ENCODE assay signal across 27 cellular contexts in the genomic region with DNA sequence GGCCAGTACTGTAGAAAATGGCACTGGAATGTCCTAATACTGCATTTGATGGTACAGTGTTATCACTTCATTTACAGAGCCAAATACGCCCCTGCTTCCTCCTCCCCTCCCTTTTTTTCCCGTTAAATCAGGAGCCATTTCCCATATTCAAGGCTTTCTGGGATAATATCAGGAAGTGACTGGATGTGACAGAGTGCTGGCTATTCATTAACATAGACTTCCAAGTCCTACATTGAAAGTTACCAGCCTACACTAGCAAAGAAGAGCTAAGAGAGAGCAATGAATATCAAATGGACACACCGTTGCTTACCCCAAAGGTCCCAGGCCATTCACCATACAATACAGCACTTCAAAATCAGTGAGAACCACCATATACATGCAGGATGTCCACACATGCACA. TPM values are rescaled to one million over a fixed set of nuclear protein-coding genes. Genes with fewer than 3 reads are reported as not detected.
"Had no signal": no experiment of that assay in that cellular context is flagged by ENCODE, and none has a peak within 500 bp of the region (broad histone marks: within the 10 kb centered on the region; RNA-seq: fewer than 3 reads in every experiment).

No MANE protein-coding gene starts in this region.

- H3K27ac Mint-ChIP-seq: activated CD8-positive, alpha-beta memory T cell treated with anti-CD3 and anti-CD28 coated beads, Interleukin-2, amount 10 ng/mL, durations not matched to agents 7 days and 5 days; activated naive CD4-positive, alpha-beta T cell treated with anti-CD3 and anti-CD28 coated beads, Interleukin-2, amount 50 U/mL, for 72 hours; activated naive CD8-positive, alpha-beta T cell treated with anti-CD3 and anti-CD28 coated beads, Interleukin-2, amount 50 U/mL, for 24 hours; T-helper 17 cell; WTC11 had no signal

- H3K4me1 Mint-ChIP-seq: activated CD8-positive, alpha-beta memory T cell treated with anti-CD3 and anti-CD28 coated beads, Interleukin-2, amount 10 ng/mL, durations not matched to agents 7 days and 5 days had no signal

- H3K4me3 Mint-ChIP-seq: activated CD8-positive, alpha-beta memory T cell treated with anti-CD3 and anti-CD28 coated beads, Interleukin-2, amount 10 ng/mL, durations not matched to agents 7 days and 5 days; activated naive CD8-positive, alpha-beta T cell treated with anti-CD3 and anti-CD28 coated beads, Interleukin-2, amount 50 U/mL, for 24 hours; activated T-cell treated with anti-CD3 and anti-CD28 coated beads, Interleukin-2, amount 50 U/mL, for 4 hours; T-helper 17 cell; WTC11 had no signal

- H3K9me3 Mint-ChIP-seq: activated naive CD4-positive, alpha-beta T cell treated with anti-CD3 and anti-CD28 coated beads, Interleukin-2, amount 50 U/mL, for 72 hours; activated naive CD8-positive, alpha-beta T cell treated with anti-CD3 and anti-CD28 coated beads, Interleukin-2, amount 50 U/mL, for 24 hours; activated T-cell treated with anti-CD3 and anti-CD28 coated beads, Interleukin-2, amount 50 U/mL, for 4 hours; WTC11 had no signal

- H3K36me3 Mint-ChIP-seq: activated CD8-positive, alpha-beta memory T cell treated with anti-CD3 and anti-CD28 coated beads, Interleukin-2, amount 10 ng/mL, durations not matched to agents 7 days and 5 days; activated naive CD4-positive, alpha-beta T cell treated with anti-CD3 and anti-CD28 coated beads, Interleukin-2, amount 50 U/mL, for 72 hours; WTC11 had no signal

- DNase-seq: activated CD4-positive, alpha-beta T cell treated with anti-CD3 and anti-CD28 coated beads for 48 hours; activated CD4-positive, alpha-beta T cell treated with anti-CD3 and anti-CD28 coated beads, Interleukin-2, amount 50 U/mL, for 48 hours; activated CD4-positive, CD25-positive, alpha-beta regulatory T cell treated with anti-CD3 and anti-CD28 coated beads, Interleukin-2, amount 50 U/mL, for 72 hours; activated CD8-positive, alpha-beta memory T cell treated with anti-CD3 and anti-CD28 coated beads, Interleukin-2, amount 10 ng/mL, durations not matched to agents 7 days and 5 days; activated effector memory CD4-positive, alpha-beta T cell treated with anti-CD3 and anti-CD28 coated beads, Interleukin-2, amount 50 U/mL, for 16 hours; activated naive CD4-positive, alpha-beta T cell treated with Interleukin-2 at 50 U/mL for 16 hours; activated naive CD8-positive, alpha-beta T cell treated with anti-CD3 and anti-CD28 coated beads, Interleukin-2, amount 50 U/mL, for 24 hours; activated T-cell treated with anti-CD3 and anti-CD28 coated beads, Interleukin-2, amount 50 U/mL, for 4 hours; amygdala; Karpas-422; MM.1S; NCI-H1105; NCI-H1436; NCI-H1694 treated with DMSO at 0.1 percent for 48 hours; NCI-H2029 treated with DMSO at 0.1 percent for 48 hours; NCI-H345; NCI-H510A; NCI-H526 treated with DMSO at 0.1 percent for 48 hours; NCI-H82; SIG-M5; T-helper 17 cell; T-helper 9 cell had no signal

RNA-seq across cellular contexts. Expression of gene ABCC8, which starts 32.2 kb away (rescaled TPM):
- total RNA-seq: activated naive CD4-positive, alpha-beta T cell treated with anti-CD3 and anti-CD28 coated beads, Interleukin-2, amount 50 U/mL, for 72 hours; activated T-cell treated with anti-CD3 and anti-CD28 coated beads, Interleukin-2, amount 50 U/mL, for 4 hours; OCI-LY7; RPMI7951; T-helper 17 cell had no signal

RNA-seq across cellular contexts. Expression of gene USH1C, which starts 35.4 kb away (rescaled TPM):
- total RNA-seq: activated CD8-positive, alpha-beta memory T cell treated with anti-CD3 and anti-CD28 coated beads, Interleukin-2, amount 10 ng/mL, durations not matched to agents 7 days and 5 days; activated naive CD4-positive, alpha-beta T cell treated with anti-CD3 and anti-CD28 coated beads, Interleukin-2, amount 50 U/mL, for 72 hours; activated T-cell treated with anti-CD3 and anti-CD28 coated beads, Interleukin-2, amount 50 U/mL, for 4 hours; cardiac septum; OCI-LY7; RPMI7951; T-helper 17 cell had no signal

RNA-seq across cellular contexts. Expression of gene OTOG, which starts 38.2 kb away (rescaled TPM):
- total RNA-seq: activated CD8-positive, alpha-beta memory T cell treated with anti-CD3 and anti-CD28 coated beads, Interleukin-2, amount 10 ng/mL, durations not matched to agents 7 days and 5 days; activated naive CD4-positive, alpha-beta T cell treated with anti-CD3 and anti-CD28 coated beads, Interleukin-2, amount 50 U/mL, for 72 hours; activated T-cell treated with anti-CD3 and anti-CD28 coated beads, Interleukin-2, amount 50 U/mL, for 4 hours; cardiac septum; OCI-LY7; RPMI7951; T-helper 17 cell had no signal
